ENCODE assay signal across 8 cellular contexts in genomic region chr1:243917177-243917862, GRCh38.
DNase-seq lines count a peak whose midpoint lies in the region; ATAC-seq lines count a peak whose summit lies in the region.

No MANE protein-coding gene starts in this region.

- intact Hi-C loops in Right ventricle myocardium inferior (cut with DNase I) (loop anchor here (5.0 kb wide), 1 partner anchor 65 kb away; the partner anchor contains the start of gene AKT3), cardiac septum (cut with DNase I) (no loop called here)

- ATAC-seq in Right ventricle myocardium inferior: peak; percentile 76
- no peak for ATAC-seq in HG03521 (IDR thresholded peaks at IDR 0.05; ENCODE audit: unreplicated experiment)

- H3K9ac ChIP-seq in SK-N-MC (ENCODE audit: insufficient read length): no peak overlapping the region

- no peaks in the 10 kb centered on the region for H3K9me3 ChIP-seq in SK-N-MC (ENCODE audit: low read depth, low read length)

- H3K4me3 ChIP-seq in SK-N-MC (peak overlapping the region; percentile 18; the same call in 1 of the 2 replicates), skeletal muscle cell (ENCODE audit: low read depth, low read length) (peak overlapping the region; percentile 54)

- no peaks in the 10 kb centered on the region for H3K36me3 ChIP-seq in SK-N-MC (ENCODE audit: insufficient read depth, low read length)

- no peak for DNase-seq in Right ventricle myocardium inferior (ENCODE audit: missing footprints)
- no peak for DNase-seq in cardiac septum (ENCODE audit: low spot score)
- DNase-seq in SK-N-MC (ENCODE audit: low read depth, low spot score): no peak
- peak in 47 of 61 donors; percentile 15 to 79 (median 46) for DNase-seq in caudate nucleus (lab: John Stamatoyannopoulos, UW)
- DNase-seq in inferior parietal cortex (ENCODE audit: extremely low spot score): peak; percentile 67
- peak; percentile 37 for DNase-seq in skeletal muscle cell (ENCODE audit: low read depth)
- no peak for DNase-seq in ureter (ENCODE audit: low spot score)

- H3K27ac ChIP-seq in SK-N-MC: no peak overlapping the region
- peak overlapping the region; percentile 38 for H3K27ac ChIP-seq in caudate nucleus (ENCODE audit: low read depth, low read length)

Comparison
In these comparisons a context has a peak if more than half of its experiments do, and no peak if none do; other contexts are left out.
1. DNase-seq: peak in caudate nucleus (47 of 61), inferior parietal cortex (single experiment) and skeletal muscle cell (single experiment); none in Right ventricle myocardium inferior (single experiment), cardiac septum (single experiment), SK-N-MC (single experiment) and ureter (single experiment).